ENCODE assay signal across 8 cellular contexts in genomic region chr15:78049691-78050440, GRCh38. TPM values are rescaled to one million over a fixed set of nuclear protein-coding genes. Genes with fewer than 3 reads are reported as not detected.
DNase-seq lines count a peak whose midpoint lies in the region; ATAC-seq and TF ChIP-seq lines count a peak whose summit lies in the region.

No MANE protein-coding gene starts in this region.

- CTCF ChIA-PET in activated CD4-positive, alpha-beta T cell treated with anti-CD3 and anti-CD28 coated beads, Interleukin-2, amount 10 ng/mL, durations not matched to agents 7 days and 5 days (lab: Charles Lee): interaction anchor here (0.6 to 6.8 kb wide), 8 partner anchors 9 to 191 kb away, joined by 3 to 73 read pairs (median 12); partner anchors contain the start of gene TBC1D2B

- H3K27me3 Mint-ChIP-seq in activated CD4-positive, alpha-beta T cell treated with anti-CD3 and anti-CD28 coated beads, Interleukin-2, amount 10 ng/mL, durations not matched to agents 7 days and 5 days: no peaks in the 10 kb centered on the region

- POLR2A ChIA-PET in activated CD4-positive, alpha-beta T cell treated with anti-CD3 and anti-CD28 coated beads, Interleukin-2, amount 10 ng/mL, durations not matched to agents 7 days and 5 days (lab: Charles Lee): interaction anchor here (0.7 to 0.9 kb wide), 2 partner anchors 16 to 21 kb away, joined by 3 to 4 read pairs; no protein-coding TSS in a partner anchor

- DNase-seq in AG08395 (ENCODE audit: low spot score) (peak; percentile 71), GM19238 (ENCODE audit: insufficient read length, low spot score) (peak; percentile 58), fibroblast of villous mesenchyme (ENCODE audit: low read depth) (peak; percentile 79), NCI-H1930 (lab: John Stamatoyannopoulos, UW) (no peak), NCI-H446 treated with DMSO at 0.1 percent for 48 hours (lab: John Stamatoyannopoulos, UW) (no peak)
- DNase-seq in activated CD4-positive, alpha-beta T cell treated with anti-CD3 and anti-CD28 coated beads, Interleukin-2, amount 10 ng/mL, durations not matched to agents 7 days and 5 days: peak; percentile 73
- peak; percentile 77 for DNase-seq in stimulated activated CD8-positive, alpha-beta memory T cell treated with anti-CD3 and anti-CD28 coated beads, Interleukin-4, amount 100 ng/mL, for 48 hours

- peak overlapping the region; percentile 87 for H3K27ac Mint-ChIP-seq in activated CD4-positive, alpha-beta T cell treated with anti-CD3 and anti-CD28 coated beads, Interleukin-2, amount 10 ng/mL, durations not matched to agents 7 days and 5 days

- no peaks in the 10 kb centered on the region for H3K9me3 Mint-ChIP-seq in activated CD4-positive, alpha-beta T cell treated with anti-CD3 and anti-CD28 coated beads, Interleukin-2, amount 10 ng/mL, durations not matched to agents 7 days and 5 days

- peak overlapping the region; percentile 51 for H3K4me3 Mint-ChIP-seq in activated CD4-positive, alpha-beta T cell treated with anti-CD3 and anti-CD28 coated beads, Interleukin-2, amount 10 ng/mL, durations not matched to agents 7 days and 5 days

- H3K4me1 Mint-ChIP-seq in activated CD4-positive, alpha-beta T cell treated with anti-CD3 and anti-CD28 coated beads, Interleukin-2, amount 10 ng/mL, durations not matched to agents 7 days and 5 days: peaks cover 97% of the 10 kb centered on the region

- no peak overlapping the region for H3K4me3 ChIP-seq in fibroblast of villous mesenchyme (ENCODE audit: low read depth, low read length)

- TF ChIP-seq CTCF in fibroblast of villous mesenchyme (IDR thresholded peaks at IDR 0.05; ENCODE audit: insufficient read depth, low read depth, low read length): no peak

- H3K36me3 Mint-ChIP-seq in activated CD4-positive, alpha-beta T cell treated with anti-CD3 and anti-CD28 coated beads, Interleukin-2, amount 10 ng/mL, durations not matched to agents 7 days and 5 days (ENCODE audit: low read depth): peaks cover 60% of the 10 kb centered on the region

- ATAC-seq in HG03378 (IDR thresholded peaks at IDR 0.05; ENCODE audit: unreplicated experiment): peak; percentile 57

RNA-seq across cellular contexts. Expression of gene TBC1D2B, which starts 27.6 kb away (rescaled TPM):
- 10 to 100 TPM; 77.2 to 83.7 TPM for total RNA-seq in activated CD4-positive, alpha-beta T cell treated with anti-CD3 and anti-CD28 coated beads, Interleukin-2, amount 10 ng/mL, durations not matched to agents 7 days and 5 days
- 32.5 and 52.2 TPM in 2 replicates for total RNA-seq in fibroblast of villous mesenchyme

RNA-seq across cellular contexts. Expression of gene SH2D7, which starts 42.5 kb away (rescaled TPM):
- total RNA-seq in activated CD4-positive, alpha-beta T cell treated with anti-CD3 and anti-CD28 coated beads, Interleukin-2, amount 10 ng/mL, durations not matched to agents 7 days and 5 days: not detected
- not detected in 2 replicates for total RNA-seq in fibroblast of villous mesenchyme

Comparison
In these comparisons a context has a peak if more than half of its experiments do, and no peak if none do; other contexts are left out.
1. DNase-seq: peak in AG08395 (single experiment), GM19238 (single experiment), activated CD4-positive, alpha-beta T cell treated with anti-CD3 and anti-CD28 coated beads, Interleukin-2, amount 10 ng/mL, durations not matched to agents 7 days and 5 days (single experiment), fibroblast of villous mesenchyme (single experiment) and stimulated activated CD8-positive, alpha-beta memory T cell treated with anti-CD3 and anti-CD28 coated beads, Interleukin-4, amount 100 ng/mL, for 48 hours (single experiment); none in NCI-H1930 (0 of 2) and NCI-H446 treated with DMSO at 0.1 percent for 48 hours (single experiment).